10 cellular contexts compared by ENCODE assay signal in genomic region chr7:123916240-123916724, GRCh38. TPM values are rescaled to one million over a fixed set of nuclear protein-coding genes. Genes with fewer than 3 reads are reported as not detected.
DNase-seq lines count a peak whose midpoint lies in the region; ATAC-seq, FAIRE-seq and TF ChIP-seq lines count a peak whose summit lies in the region.
"Had no signal": no experiment of that assay in that cellular context is flagged by ENCODE, and none has a peak within 500 bp of the region (broad histone marks: within the 10 kb centered on the region; RNA-seq: fewer than 3 reads in every experiment).

No MANE protein-coding gene starts in this region.

- peak; percentile 4 for DNase-seq in Ammon's horn (ENCODE audit: low spot score)
- DNase-seq in GM23338 (ENCODE audit: low spot score): peak; percentile 90
- DNase-seq in SK-MEL-5 (ENCODE audit: low read depth, low spot score): peak; percentile 65
- DNase-seq in iris pigment epithelial cell (ENCODE audit: low read depth): peak; percentile 28
- no peak for DNase-seq in GM12891 (ENCODE audit: insufficient read length, low spot score)
- no peak for DNase-seq in HTR-8/SVneo (ENCODE audit: insufficient read length, low spot score)
- DNase-seq: activated T-cell treated with anti-CD3 and anti-CD28 coated beads, Interleukin-2, amount 50 U/mL, for 48 hours had no signal

- no peak overlapping the region for H3K27ac ChIP-seq in GM23338 (ENCODE audit: low read depth)
- H3K27ac ChIP-seq: skin epidermis had no signal

- no peaks in the 10 kb centered on the region for H3F3A ChIP-seq in GM23338 (replicated peaks; ENCODE audit: low read depth)

- no peak for TF ChIP-seq POLR2A in GM12891 (IDR thresholded peaks at IDR 0.05; ENCODE audit: low read depth, low read length)

- FAIRE-seq in GM12891 (lab: Jason Lieb, UNC) (no peak), HTR-8/SVneo (lab: Jason Lieb, UNC) (no peak)

- no peak overlapping the region for H3K4me3 ChIP-seq in GM23338
- H3K4me3 ChIP-seq: skin epidermis had no signal

- peak; percentile 57 to 63 for TF ChIP-seq CTCF in GM23338 (conservative IDR thresholded peaks at IDR 0.05; ENCODE audit: low read depth in 2 of 2)

- ATAC-seq in GM23338: peak; percentile 95
- no peak for ATAC-seq in HG03280 (IDR thresholded peaks at IDR 0.05; ENCODE audit: unreplicated experiment)
- no peak for ATAC-seq in HG03045 (IDR thresholded peaks at IDR 0.05; ENCODE audit: unreplicated experiment)

- H3K79me2 ChIP-seq in GM23338 (replicated peaks; ENCODE audit: insufficient read depth): no peaks in the 10 kb centered on the region

- H3K27ac Mint-ChIP-seq in GM23338: peak overlapping the region; percentile 50; the same call in 1 of the 2 replicates

- no peaks in the 10 kb centered on the region for H3K9me2 ChIP-seq in GM23338 (ENCODE audit: insufficient read depth)

- H3K4me2 ChIP-seq in GM23338: no peak overlapping the region

- peaks cover 7% of the 10 kb centered on the region for H3K4me1 ChIP-seq in GM23338 (ENCODE audit: insufficient read depth)

- H3K36me3 ChIP-seq in GM23338 (ENCODE audit: insufficient read depth): no peaks in the 10 kb centered on the region

- H2AFZ ChIP-seq in GM23338: no peak overlapping the region

- no peaks in the 10 kb centered on the region for H3K9me3 Mint-ChIP-seq in GM23338

- peaks cover 7% of the 10 kb centered on the region; the same call in 2 of the 3 replicates for H3K4me1 Mint-ChIP-seq in GM23338

- H3K27me3 ChIP-seq in GM23338 (ENCODE audit: insufficient read depth): no peaks in the 10 kb centered on the region

- no peak overlapping the region for H3K4me3 Mint-ChIP-seq in GM23338

- no peaks in the 10 kb centered on the region for H3K36me3 Mint-ChIP-seq in GM23338 (ENCODE audit: low read depth)

- in situ Hi-C loops in SK-MEL-5 (cut with HindIII; ENCODE audit: low pct_unique_long_range_greater_than_20kb, low sequenced_read_pairs): no loop called here

- H4K20me1 ChIP-seq in GM23338 (replicated peaks; ENCODE audit: insufficient read depth): no peaks in the 10 kb centered on the region

- H3K27me3 Mint-ChIP-seq in GM23338 (ENCODE audit: insufficient read depth, low read depth, poor library complexity): no peaks in the 10 kb centered on the region

TF ChIP-seq in GM23338, 12 proteins besides CTCF, POLR2A, EP300 and RAD21 (continues in another document):
- TF ChIP-seq NANOG (IDR thresholded peaks at IDR 0.05; ENCODE audit: borderline replicate concordance): no peak

TF ChIP-seq in GM12891, 5 proteins besides CTCF, POLR2A, EP300 and RAD21:
- TF ChIP-seq POLR2AphosphoS5 (IDR thresholded peaks at IDR 0.05; ENCODE audit: low read depth, low read length) (no peak), TAF1 (IDR thresholded peaks at IDR 0.05; ENCODE audit: low read depth, low read length) (no peak), PAX5 (IDR thresholded peaks at IDR 0.05; ENCODE audit: insufficient read depth, low read length, severe bottlenecking) (no peak), SPI1 (IDR thresholded peaks at IDR 0.05; ENCODE audit: low read depth, low read length) (no peak), POU2F2 (IDR thresholded peaks at IDR 0.05; ENCODE audit: low read depth, low read length) (no peak)
TF ChIP-seq in GM12891: peak in this region for 0.

RNA-seq across cellular contexts. Expression of gene SPAM1, which starts 8.8 kb away (rescaled TPM):
- total RNA-seq in GM23338 (2014; rRNA removed; shearing (Covaris generic)): not detected in 2 replicates
- polyA plus RNA-seq in GM23338 (2016; fragmentation: Nextera tagmentation; extraction: Ambion mirVana): not detected in 2 replicates
- total RNA-seq in SK-MEL-5 (2014; rRNA removed; shearing (Covaris generic)): not detected in 2 replicates
- not detected in 2 replicates for polyA plus RNA-seq in SK-MEL-5 (2015; cell fraction: cytosol; rRNA removed)
- polyA plus RNA-seq in SK-MEL-5 (2015; cell fraction: nucleus; rRNA removed): not detected in 2 replicates
- not detected for polyA plus RNA-seq in GM12891 (2012; ENCODE audit: low read depth, missing spikeins)

Comparison
In these comparisons a context has a peak if more than half of its experiments do, and no peak if none do; other contexts are left out.
1. DNase-seq: peak in Ammon's horn (single experiment), GM23338 (single experiment), SK-MEL-5 (single experiment) and iris pigment epithelial cell (single experiment); none in GM12891 (single experiment) and HTR-8/SVneo (single experiment).